ENCODE assay signal across 10 cellular contexts in the genomic region with DNA sequence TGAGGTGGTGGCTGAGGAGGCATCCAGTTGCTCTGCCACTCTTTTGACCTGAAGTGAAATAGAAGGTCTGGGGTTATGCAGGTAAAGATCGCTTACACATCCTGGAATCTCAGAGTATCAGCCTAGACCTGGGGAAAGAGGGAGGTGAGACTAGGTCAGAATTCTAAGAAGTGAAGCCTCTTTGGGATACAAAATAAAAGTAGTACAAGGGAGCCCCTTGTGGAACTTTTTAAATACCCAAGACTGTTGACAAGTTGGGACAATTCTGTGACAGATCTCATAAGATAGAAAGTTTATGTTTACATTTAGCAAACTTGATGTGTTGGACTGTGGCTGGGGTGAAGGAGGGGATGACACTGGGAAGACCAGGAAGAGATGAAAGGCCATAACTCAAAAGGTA.
DNase-seq lines count a peak whose midpoint lies in the region; TF ChIP-seq lines count a peak whose summit lies in the region.
"Had no signal": no experiment of that assay in that cellular context is flagged by ENCODE, and none has a peak within 500 bp of the region (broad histone marks: within the 10 kb centered on the region; RNA-seq: fewer than 3 reads in every experiment).

No MANE protein-coding gene starts in this region.

- H3K9me3 Mint-ChIP-seq in neural progenitor cell, result peaks cover 44% of the 10 kb centered on the region

- H3K4me3 ChIP-seq in breast epithelium (no peak overlapping the region), neural progenitor cell (no peak overlapping the region), MG63 (no peak overlapping the region)

- H3K9ac ChIP-seq in neural progenitor cell, result no peak overlapping the region

- TF ChIP-seq POLR2A in breast epithelium (IDR thresholded peaks at IDR 0.05), result no peak

- H3K9me3 ChIP-seq in breast epithelium (no peaks in the 10 kb centered on the region), neural progenitor cell (ENCODE audit: low read depth) (peaks cover 12% of the 10 kb centered on the region), MG63 (no peaks in the 10 kb centered on the region; the same call in 1 of the 2 replicates)

- H3K4me1 Mint-ChIP-seq in neural progenitor cell, result peaks cover 7% of the 10 kb centered on the region

- H3K36me3 ChIP-seq in breast epithelium, result no peaks in the 10 kb centered on the region
- H3K36me3 ChIP-seq in neural progenitor cell, result no peaks in the 10 kb centered on the region
- no peaks in the 10 kb centered on the region for H3K36me3 ChIP-seq in MG63

- H3K27me3 Mint-ChIP-seq in neural progenitor cell (ENCODE audit: insufficient read depth, low read depth), result peaks cover 2% of the 10 kb centered on the region

- no peaks in the 10 kb centered on the region for H3K27me3 ChIP-seq in breast epithelium
- H3K27me3 ChIP-seq in neural progenitor cell, result no peaks in the 10 kb centered on the region
- no peaks in the 10 kb centered on the region for H3K27me3 ChIP-seq in MG63

- no peak overlapping the region for H2AFZ ChIP-seq in neural progenitor cell (replicated peaks)

- intact Hi-C loops in breast epithelium (cut with DNase I; ENCODE audit: low total_unique reads), result no loop called here

- no peak overlapping the region for H3K27ac Mint-ChIP-seq in neural progenitor cell

- no peak overlapping the region for H3K4me3 Mint-ChIP-seq in neural progenitor cell

- no peaks in the 10 kb centered on the region for H3K79me2 ChIP-seq in neural progenitor cell (ENCODE audit: low read depth)

- no peak overlapping the region for H3K4me2 ChIP-seq in neural progenitor cell

- no peaks in the 10 kb centered on the region for H4K20me1 ChIP-seq in neural progenitor cell (ENCODE audit: low read depth)

- H3K4me1 ChIP-seq in breast epithelium, result no peaks in the 10 kb centered on the region
- H3K4me1 ChIP-seq in neural progenitor cell, result no peaks in the 10 kb centered on the region

- H3K36me3 Mint-ChIP-seq in neural progenitor cell, result peaks cover 35% of the 10 kb centered on the region

- H3K27ac ChIP-seq in breast epithelium, result no peak overlapping the region
- H3K27ac ChIP-seq in neural progenitor cell, result no peak overlapping the region

- TF ChIP-seq CTCF in GM12874 (IDR thresholded peaks at IDR 0.05; ENCODE audit: insufficient read depth, low read depth, low read length) (peak; percentile 23; the same call in 1 of the 2 replicates), LNCAP (IDR thresholded peaks at IDR 0.05) (peak; percentile 42; the same call in 1 of the 2 replicates), breast epithelium (IDR thresholded peaks at IDR 0.05) (peak in 2 of 3 donors; percentile 13 to 14), neural progenitor cell (IDR thresholded peaks at IDR 0.05) (peak; percentile 50)

- H3F3A ChIP-seq in neural progenitor cell (ENCODE audit: low read depth), result no peaks in the 10 kb centered on the region

- DNase-seq in breast epithelium (ENCODE audit: low spot score in 2 of 2) (no peak), neural progenitor cell (ENCODE audit: low spot score) (no peak), cerebellum (ENCODE audit: low spot score) (no peak), MG63 (no peak)
- DNase-seq in activated naive CD4-positive, alpha-beta T cell (lab: John Stamatoyannopoulos, UW), result no peak
- no peak for DNase-seq in effector CD4-positive, alpha-beta T cell
- DNase-seq: stimulated activated CD4-positive, alpha-beta T cell treated with anti-CD3 and anti-CD28 coated beads, Interleukin-15, amount 100 ng/mL, for 24 hours; T-helper 2 cell had no signal
